ENCODE assay signal across 8 cellular contexts in genomic region chr10:17025444-17026295, GRCh38.
DNase-seq lines count a peak whose midpoint lies in the region; ATAC-seq and TF ChIP-seq lines count a peak whose summit lies in the region.

No MANE protein-coding gene starts in this region.

- DNase-seq in ELR (ENCODE audit: low read depth) (peak; percentile 99), T-helper 2 cell (peak in 4 of 5 experiments; percentile 30 to 78 (median 51)), ascending aorta (ENCODE audit: low spot score in 2 of 2) (peak; percentile 37 to 90), iris pigment epithelial cell (ENCODE audit: low read depth) (peak; percentile 99), NCI-H510A (lab: John Stamatoyannopoulos, UW) (no peak)
- DNase-seq in stimulated activated CD4-positive, alpha-beta T cell treated with anti-CD3 and anti-CD28 coated beads, Interleukin-2, amount 100 ng/mL, for 48 hours: peak; percentile 58 to 67

- H3K4me3 ChIP-seq in ascending aorta: no peak overlapping the region

- no peak for TF ChIP-seq CTCF in ascending aorta (IDR thresholded peaks at IDR 0.05)

- no peaks in the 10 kb centered on the region for H3K27me3 ChIP-seq in ascending aorta

- intact Hi-C loops in ascending aorta (cut with DNase I): loop anchor here (5.0 kb wide), 1 partner anchor 37 kb away; no protein-coding TSS in a partner anchor

- H3K36me3 ChIP-seq in ascending aorta: no peaks in the 10 kb centered on the region

- no peak for ATAC-seq in GM19467 (IDR thresholded peaks at IDR 0.05; ENCODE audit: unreplicated experiment)
- ATAC-seq in HG02884 (IDR thresholded peaks at IDR 0.05; ENCODE audit: unreplicated experiment): no peak

- peak overlapping the region; percentile 48 to 64 for H3K27ac ChIP-seq in ascending aorta

- H3K9me3 ChIP-seq in ascending aorta: no peaks in the 10 kb centered on the region

- peaks cover 4 to 33% of the 10 kb centered on the region in 2 donors for H3K4me1 ChIP-seq in ascending aorta
